ENCODE assay signal across 17 cellular contexts in genomic region chr11:115242982-115243381, GRCh38.
"Had no signal": no experiment of that assay in that cellular context is flagged by ENCODE, and none has a peak within 500 bp of the region (broad histone marks: within the 10 kb centered on the region; RNA-seq: fewer than 3 reads in every experiment).

No MANE protein-coding gene starts in this region.

- H2AFZ ChIP-seq: hepatocyte had no signal

- H3K4me1 ChIP-seq: tibial artery, upper lobe of left lung, vagina had no signal

- H3K27ac Mint-ChIP-seq: dendritic cell treated with granulocyte-macrophage colony-stimulating factor and Interleukin-4, amounts not matched to agents 40 ng/mL and 50 ng/mL, for 4 days; naive B cell; stimulated activated effector memory CD8-positive, alpha-beta T cell treated with anti-CD3 and anti-CD28 coated beads, Interleukin-12 subunit alpha, Interleukin-12 subunit beta, amount 100 ng/mL, for 72 hours; stimulated activated naive CD8-positive, alpha-beta T cell treated with anti-CD3 and anti-CD28 coated beads, Interleukin-15, Interleukin-2, amounts not matched to agents 100 ng/mL and 50 ng/mL, for 24 hours had no signal

- H3K27me3 ChIP-seq: hepatocyte, tibial artery, upper lobe of left lung, vagina had no signal

- H3K9me3 Mint-ChIP-seq: dendritic cell treated with granulocyte-macrophage colony-stimulating factor and Interleukin-4, amounts not matched to agents 40 ng/mL and 50 ng/mL, for 4 days; naive B cell; neural crest cell; stimulated activated effector memory CD8-positive, alpha-beta T cell treated with anti-CD3 and anti-CD28 coated beads, Interleukin-12 subunit alpha, Interleukin-12 subunit beta, amount 100 ng/mL, for 72 hours; stimulated activated naive CD8-positive, alpha-beta T cell treated with anti-CD3 and anti-CD28 coated beads, Interleukin-15, Interleukin-2, amounts not matched to agents 100 ng/mL and 50 ng/mL, for 24 hours had no signal

- DNase-seq: erythroblast; head of caudate nucleus; kidney; mesendoderm; naive B cell; right cardiac atrium; stimulated activated CD4-positive, alpha-beta T cell treated with anti-CD3 and anti-CD28 coated beads, Interleukin-4, amount 100 ng/mL, for 1 hour; stimulated activated CD8-positive, alpha-beta memory T cell treated with anti-CD3 and anti-CD28 coated beads, Interleukin-4, amount 100 ng/mL, for 48 hours; tibial artery; upper lobe of left lung had no signal

- H3K9me3 ChIP-seq: tibial artery, upper lobe of left lung, vagina had no signal

- H3K79me2 ChIP-seq: hepatocyte had no signal

- H3K4me1 Mint-ChIP-seq: naive B cell; stimulated activated effector memory CD8-positive, alpha-beta T cell treated with anti-CD3 and anti-CD28 coated beads, Interleukin-12 subunit alpha, Interleukin-12 subunit beta, amount 100 ng/mL, for 72 hours had no signal

- H3K4me3 Mint-ChIP-seq: dendritic cell treated with granulocyte-macrophage colony-stimulating factor and Interleukin-4, amounts not matched to agents 40 ng/mL and 50 ng/mL, for 4 days; naive B cell; neural crest cell; stimulated activated effector memory CD8-positive, alpha-beta T cell treated with anti-CD3 and anti-CD28 coated beads, Interleukin-12 subunit alpha, Interleukin-12 subunit beta, amount 100 ng/mL, for 72 hours; stimulated activated naive CD8-positive, alpha-beta T cell treated with anti-CD3 and anti-CD28 coated beads, Interleukin-15, Interleukin-2, amounts not matched to agents 100 ng/mL and 50 ng/mL, for 24 hours had no signal

- H3K36me3 ChIP-seq: tibial artery, upper lobe of left lung, vagina had no signal

- H3K4me2 ChIP-seq: hepatocyte had no signal

- H3K27me3 Mint-ChIP-seq: dendritic cell treated with granulocyte-macrophage colony-stimulating factor and Interleukin-4, amounts not matched to agents 40 ng/mL and 50 ng/mL, for 4 days; stimulated activated naive CD8-positive, alpha-beta T cell treated with anti-CD3 and anti-CD28 coated beads, Interleukin-15, Interleukin-2, amounts not matched to agents 100 ng/mL and 50 ng/mL, for 24 hours had no signal

- H3K36me3 Mint-ChIP-seq: naive B cell; stimulated activated effector memory CD8-positive, alpha-beta T cell treated with anti-CD3 and anti-CD28 coated beads, Interleukin-12 subunit alpha, Interleukin-12 subunit beta, amount 100 ng/mL, for 72 hours had no signal

- FAIRE-seq: colon, kidney had no signal

- H3K4me3 ChIP-seq: hepatocyte, tibial artery, upper lobe of left lung, vagina had no signal

- H3K27ac ChIP-seq: hepatocyte, tibial artery, upper lobe of left lung, vagina had no signal

- ATAC-seq: right cardiac atrium; stimulated activated effector memory CD8-positive, alpha-beta T cell treated with anti-CD3 and anti-CD28 coated beads, Interleukin-12 subunit alpha, Interleukin-12 subunit beta, amount 100 ng/mL, for 72 hours had no signal
